Comparison of ENCODE assay signal across 7 cellular contexts in genomic region chrX:13733506-13733905, GRCh38. TPM values are rescaled to one million over a fixed set of nuclear protein-coding genes. Genes with fewer than 3 reads are reported as not detected.
A peak's percentile ranks its signal among the peaks of the same experiment; 100 is the strongest.
DNase-seq lines count a peak whose midpoint lies in the region; ATAC-seq and TF ChIP-seq lines count a peak whose summit lies in the region.

No MANE protein-coding gene starts in this region.

- H3K27me3 Mint-ChIP-seq in HFFc6 (ENCODE audit: insufficient read depth), result no peaks in the 10 kb centered on the region
- H3K27me3 Mint-ChIP-seq in activated CD4-positive, alpha-beta memory T cell treated with anti-CD3 and anti-CD28 coated beads, Interleukin-2, amount 10 ng/mL, durations not matched to agents 7 days and 5 days, result no peaks in the 10 kb centered on the region
- no peaks in the 10 kb centered on the region for H3K27me3 Mint-ChIP-seq in stimulated activated memory B cell treated with anti-CD40 and anti-IgM and Interleukin-4, amounts not matched to agents 10 μg/mL and 1 μg/mL and 100 μg/mL, for 72 hours

- POLR2A ChIA-PET in activated CD4-positive, alpha-beta memory T cell treated with anti-CD3 and anti-CD28 coated beads, Interleukin-2, amount 10 ng/mL, durations not matched to agents 7 days and 5 days (lab: Charles Lee), result interaction anchor here (0.8 to 4.7 kb wide), 12 partner anchors 9 to 942 kb away, joined by 3 to 62 read pairs (median 16); partner anchors contain the start of genes GEMIN8, PRPS2 and RAB9A
- POLR2A ChIA-PET in GM10248 (lab: Yijun Ruan, JAX), result interaction anchor here (2.2 kb wide), 1 partner anchor 64 kb away, joined by 8 read pairs; no protein-coding TSS in a partner anchor

- TF ChIP-seq CTCF in HFFc6 (IDR thresholded peaks at IDR 0.05), result no peak
- no peak for TF ChIP-seq CTCF in GM10248 (IDR thresholded peaks at IDR 0.05; ENCODE audit: control extremely low read depth, extremely low read depth, low read depth, missing control alignments)

- peak overlapping the region; percentile 82; the same call in 1 of the 2 replicates for H3K4me3 ChIP-seq in iPS DF 6.9 (ENCODE audit: low read length)

- peak overlapping the region; percentile 79 for H3K27ac Mint-ChIP-seq in HFFc6
- peak overlapping the region; percentile 96 for H3K27ac Mint-ChIP-seq in activated CD4-positive, alpha-beta memory T cell treated with anti-CD3 and anti-CD28 coated beads, Interleukin-2, amount 10 ng/mL, durations not matched to agents 7 days and 5 days
- peak overlapping the region; percentile 98 for H3K27ac Mint-ChIP-seq in stimulated activated memory B cell treated with anti-CD40 and anti-IgM and Interleukin-4, amounts not matched to agents 10 μg/mL and 1 μg/mL and 100 μg/mL, for 72 hours

- H3K27me3 ChIP-seq in iPS DF 6.9 (ENCODE audit: control insufficient read depth, insufficient read depth, low read length), result no peaks in the 10 kb centered on the region

- H3K9me3 ChIP-seq in iPS DF 6.9 (ENCODE audit: control insufficient read depth, insufficient read depth, low read length), result no peaks in the 10 kb centered on the region

- H3K9me3 Mint-ChIP-seq in HFFc6, result peaks cover 4% of the 10 kb centered on the region; the same call in 1 of the 2 replicates
- no peaks in the 10 kb centered on the region for H3K9me3 Mint-ChIP-seq in activated CD4-positive, alpha-beta memory T cell treated with anti-CD3 and anti-CD28 coated beads, Interleukin-2, amount 10 ng/mL, durations not matched to agents 7 days and 5 days
- H3K9me3 Mint-ChIP-seq in stimulated activated memory B cell treated with anti-CD40 and anti-IgM and Interleukin-4, amounts not matched to agents 10 μg/mL and 1 μg/mL and 100 μg/mL, for 72 hours, result no peaks in the 10 kb centered on the region

- CTCF ChIA-PET in activated CD4-positive, alpha-beta memory T cell treated with anti-CD3 and anti-CD28 coated beads, Interleukin-2, amount 10 ng/mL, durations not matched to agents 7 days and 5 days (lab: Charles Lee), result interaction anchor here (1.0 to 4.0 kb wide), 5 partner anchors 9 to 299 kb away, joined by 3 to 18 read pairs (median 6); no protein-coding TSS in a partner anchor
- CTCF ChIA-PET in GM10248 (lab: Yijun Ruan, JAX), result interaction anchor here (0.9 kb wide), 1 partner anchor 17 kb away, joined by 3 read pairs; no protein-coding TSS in a partner anchor

- H3K36me3 Mint-ChIP-seq in HFFc6 (ENCODE audit: low read depth), result peaks cover 21% of the 10 kb centered on the region; the same call in 1 of the 2 replicates
- peaks cover 52% of the 10 kb centered on the region for H3K36me3 Mint-ChIP-seq in activated CD4-positive, alpha-beta memory T cell treated with anti-CD3 and anti-CD28 coated beads, Interleukin-2, amount 10 ng/mL, durations not matched to agents 7 days and 5 days (ENCODE audit: low read depth)
- peaks cover 13% of the 10 kb centered on the region for H3K36me3 Mint-ChIP-seq in stimulated activated memory B cell treated with anti-CD40 and anti-IgM and Interleukin-4, amounts not matched to agents 10 μg/mL and 1 μg/mL and 100 μg/mL, for 72 hours

- no peaks in the 10 kb centered on the region for H3K36me3 ChIP-seq in iPS DF 6.9 (ENCODE audit: control insufficient read depth, insufficient read depth, low read length)

- H3K27ac ChIP-seq in iPS DF 6.9 (ENCODE audit: low read length), result no peak overlapping the region

- peaks cover 31% of the 10 kb centered on the region for H3K4me1 Mint-ChIP-seq in HFFc6 (ENCODE audit: low read depth)
- peaks cover 54% of the 10 kb centered on the region for H3K4me1 Mint-ChIP-seq in activated CD4-positive, alpha-beta memory T cell treated with anti-CD3 and anti-CD28 coated beads, Interleukin-2, amount 10 ng/mL, durations not matched to agents 7 days and 5 days
- H3K4me1 Mint-ChIP-seq in stimulated activated memory B cell treated with anti-CD40 and anti-IgM and Interleukin-4, amounts not matched to agents 10 μg/mL and 1 μg/mL and 100 μg/mL, for 72 hours, result peaks cover 39% of the 10 kb centered on the region

- no peak for ATAC-seq in stimulated activated memory B cell treated with anti-CD40 and anti-IgM and Interleukin-4, amounts not matched to agents 10 μg/mL and 1 μg/mL and 100 μg/mL, for 72 hours

- peak overlapping the region; percentile 91 for H3K4me3 Mint-ChIP-seq in HFFc6
- peak overlapping the region; percentile 90 for H3K4me3 Mint-ChIP-seq in activated CD4-positive, alpha-beta memory T cell treated with anti-CD3 and anti-CD28 coated beads, Interleukin-2, amount 10 ng/mL, durations not matched to agents 7 days and 5 days
- peak overlapping the region; percentile 95 for H3K4me3 Mint-ChIP-seq in stimulated activated memory B cell treated with anti-CD40 and anti-IgM and Interleukin-4, amounts not matched to agents 10 μg/mL and 1 μg/mL and 100 μg/mL, for 72 hours

- WGBS in iPS DF 6.9 (ENCODE audit: insufficient coverage, insufficient read length), result no CpG with 5 or more reads among the region's 4 CpGs

- DNase-seq in HFFc6, result no peak
- no peak for DNase-seq in activated CD4-positive, alpha-beta memory T cell treated with anti-CD3 and anti-CD28 coated beads, Interleukin-2, amount 10 ng/mL, durations not matched to agents 7 days and 5 days
- no peak for DNase-seq in iPS DF 6.9 (ENCODE audit: low read depth, low spot score)
- no peak for DNase-seq in stimulated activated CD4-positive, alpha-beta T cell treated with anti-CD3 and anti-CD28 coated beads, Interleukin-15, amount 100 ng/mL, for 24 hours
- no peak for DNase-seq in HuH-7.5 (ENCODE audit: low spot score)
- no peak for DNase-seq in GM10248 (ENCODE audit: extremely low spot score)

- no peaks in the 10 kb centered on the region for H3K4me1 ChIP-seq in iPS DF 6.9 (ENCODE audit: control insufficient read depth, insufficient read depth, low read length)

RNA-seq across cellular contexts. Expression of gene TRAPPC2, which starts 0.9 kb away (rescaled TPM):
- total RNA-seq in HFFc6 (2021; fragmentation: NEBNext Ultra II Directional; extraction: Animal tissue kit (Norgen Biotek cat#: 25700)), result 10 to 100 TPM in 4 of 6 experiments, 1 to 10 TPM in 2; 9.2 to 13.8 (median 10.2) TPM
- 10 to 100 TPM; 21.0 to 22.6 TPM for total RNA-seq in activated CD4-positive, alpha-beta memory T cell treated with anti-CD3 and anti-CD28 coated beads, Interleukin-2, amount 10 ng/mL, durations not matched to agents 7 days and 5 days

RNA-seq across cellular contexts. Expression of gene OFD1, which starts 1.0 kb away (rescaled TPM):
- 10 to 100 TPM in 3 of 6 experiments, 1 to 10 TPM in 3; 9.1 to 11.0 (median 10.1) TPM for total RNA-seq in HFFc6 (2021; fragmentation: NEBNext Ultra II Directional; extraction: Animal tissue kit (Norgen Biotek cat#: 25700))
- total RNA-seq in activated CD4-positive, alpha-beta memory T cell treated with anti-CD3 and anti-CD28 coated beads, Interleukin-2, amount 10 ng/mL, durations not matched to agents 7 days and 5 days, result 10 to 100 TPM; 41.3 to 47.3 TPM

RNA-seq across cellular contexts. Expression of gene RAB9A, which starts 44.6 kb away (rescaled TPM):
- total RNA-seq in HFFc6 (2021; fragmentation: NEBNext Ultra II Directional; extraction: Animal tissue kit (Norgen Biotek cat#: 25700)), result 10 to 100 TPM; 13.5 to 18.3 (median 15.1) TPM
- 10 to 100 TPM; 16.8 to 17.5 TPM for total RNA-seq in activated CD4-positive, alpha-beta memory T cell treated with anti-CD3 and anti-CD28 coated beads, Interleukin-2, amount 10 ng/mL, durations not matched to agents 7 days and 5 days
